ENCODE assay signal across 8 cellular contexts in the genomic region with DNA sequence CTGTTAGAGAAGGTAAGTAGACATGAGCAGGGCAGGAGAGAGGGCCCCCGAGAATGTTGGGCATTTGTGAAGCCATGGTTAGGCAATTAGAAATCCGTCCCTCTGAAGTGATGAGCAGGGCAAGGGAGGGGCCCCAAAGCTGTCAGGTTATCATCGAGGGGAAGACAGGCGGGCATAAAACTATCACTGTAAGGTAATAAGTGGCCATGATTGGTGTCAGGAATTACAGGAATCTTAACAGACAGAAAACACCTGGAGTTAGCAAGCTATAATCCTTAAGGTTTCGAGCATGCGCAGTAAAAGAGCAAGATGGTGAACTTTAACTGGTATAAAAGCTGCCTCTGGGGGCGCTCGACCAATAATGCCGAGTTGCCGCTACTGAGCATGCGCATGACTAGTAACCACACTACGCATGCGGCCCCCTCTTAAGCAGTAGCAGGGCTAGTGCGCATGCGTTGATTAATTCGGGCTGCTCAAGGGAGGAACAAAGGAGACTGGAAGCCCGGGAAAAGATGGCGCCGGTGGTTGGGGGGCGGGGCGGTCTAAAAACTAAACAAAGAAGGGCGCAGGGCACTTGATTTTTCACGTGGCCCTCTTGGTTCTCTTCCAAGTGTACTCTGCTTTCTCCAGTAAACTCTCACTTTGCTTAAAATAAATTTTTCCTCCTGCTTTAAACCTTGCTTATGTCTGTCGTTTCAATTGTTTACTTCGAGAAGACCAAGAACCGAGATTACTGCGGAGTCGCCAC. TPM values are rescaled to one million over a fixed set of nuclear protein-coding genes. Genes with fewer than 3 reads are reported as not detected.
DNase-seq lines count a peak whose midpoint lies in the region; ATAC-seq, FAIRE-seq and TF ChIP-seq lines count a peak whose summit lies in the region.

No MANE protein-coding gene starts in this region.

- H3K9me1 ChIP-seq in keratinocyte (ENCODE audit: control insufficient read depth, extremely low read depth, insufficient read depth, low read length): no peaks in the 10 kb centered on the region

- H3K36me3 ChIP-seq in keratinocyte (ENCODE audit: control insufficient read depth in 2 of 2, extremely low read depth in 1 of 2, insufficient read depth in 2 of 2, low read length in 2 of 2): peaks cover 31 to 36% of the 10 kb centered on the region in 2 experiments

- peak; percentile 96 for DNase-seq in AG09309 (ENCODE audit: low read depth)
- peak; percentile 100 for DNase-seq in NCI-H345 treated with DMSO at 0.1 percent for 48 hours (lab: John Stamatoyannopoulos, UW; ENCODE audit: unreplicated experiment)
- peak; percentile 15 to 80 for DNase-seq in cerebellar nuclear complex (lab: John Stamatoyannopoulos, UW)
- DNase-seq in keratinocyte (ENCODE audit: low read depth, low spot score): peak; percentile 98
- DNase-seq in stimulated activated CD4-positive, alpha-beta T cell treated with anti-CD3 and anti-CD28 coated beads, Interleukin-12 subunit alpha, Interleukin-12 subunit beta, amount 100 ng/mL, for 48 hours (ENCODE audit: low read depth in 2 of 3, low spot score in 1 of 3): peak; percentile 93 to 99 (median 97)

- dilution Hi-C loops in keratinocyte (cut with MboI; ENCODE audit: extremely low pct_ligation_motif_present, low sequenced_read_pairs): no loop called here

- peak; percentile 91 for FAIRE-seq in keratinocyte (lab: Jason Lieb, UNC)

- peak overlapping the region; percentile 85 for H2AFZ ChIP-seq in keratinocyte (ENCODE audit: control insufficient read depth, low read length)

- H3K9me3 ChIP-seq in keratinocyte (ENCODE audit: control insufficient read depth, low read depth, low read length): no peaks in the 10 kb centered on the region

- peak; percentile 79 for TF ChIP-seq CTCF in AG09309 (IDR thresholded peaks at IDR 0.05; ENCODE audit: control insufficient read depth, insufficient read depth, low read depth, low read length, missing control alignments)
- TF ChIP-seq CTCF in keratinocyte (optimal IDR thresholded peaks at IDR 0.05 in 1 of 3, IDR thresholded peaks at IDR 0.05 in 1 of 3, conservative IDR thresholded peaks at IDR 0.05 in 1 of 3; ENCODE audit: extremely low read depth in 1 of 3, insufficient read depth in 2 of 3, low read length in 3 of 3): peak; percentile 89 to 97 (median 89)

- no peaks in the 10 kb centered on the region for H3K27me3 ChIP-seq in keratinocyte (ENCODE audit: control insufficient read depth, extremely low read depth, insufficient read depth, low read length)

- peak overlapping the region; percentile 38 for H3K4me3 ChIP-seq in AG09309 (ENCODE audit: control insufficient read depth, low read depth, low read length)
- H3K4me3 ChIP-seq in keratinocyte (ENCODE audit: control insufficient read depth in 2 of 3, extremely low read depth in 1 of 3, insufficient read depth in 2 of 3, low read depth in 1 of 3, low read length in 3 of 3): peak overlapping the region; percentile 45 to 89 (median 88)

- peaks cover 21% of the 10 kb centered on the region for H3K4me1 ChIP-seq in keratinocyte (ENCODE audit: control insufficient read depth, extremely low read depth, insufficient read depth, low read length)

- H3K79me2 ChIP-seq in keratinocyte (ENCODE audit: control insufficient read depth, insufficient read depth, low read length): peaks cover 77% of the 10 kb centered on the region

- peak overlapping the region; percentile 91 for H3K9ac ChIP-seq in keratinocyte (ENCODE audit: control insufficient read depth, extremely low read depth, insufficient read depth, low read length)

- H3K4me2 ChIP-seq in keratinocyte (ENCODE audit: control insufficient read depth, extremely low read depth, insufficient read depth, low read depth, low read length): peak overlapping the region; percentile 99

- H4K20me1 ChIP-seq in keratinocyte (ENCODE audit: control insufficient read depth, extremely low read depth, insufficient read depth, low read length): no peaks in the 10 kb centered on the region

- ATAC-seq in GM18907 (IDR thresholded peaks at IDR 0.05; ENCODE audit: unreplicated experiment) (peak; percentile 58), HG03196 (IDR thresholded peaks at IDR 0.05; ENCODE audit: unreplicated experiment) (peak; percentile 59)
- peak; percentile 54 to 62 for ATAC-seq in activated CD4-positive, CD25-positive, alpha-beta regulatory T cell treated with anti-CD3 and anti-CD28 coated beads, Interleukin-2, amount 50 U/mL, for 24 hours

- H3K27ac ChIP-seq in keratinocyte (ENCODE audit: control insufficient read depth, insufficient read depth, low read length): peak overlapping the region; percentile 95

RNA-seq across cellular contexts. Expression of a gene that starts 5.5 kb away (rescaled TPM):
- polyA plus RNA-seq in keratinocyte: 316 to 521 TPM (median 377 TPM) in 3 replicates
- polyA plus RNA-seq in keratinocyte (2011; ENCODE audit: low read depth): 206 TPM
- polyA plus RNA-seq in keratinocyte (2011; cell fraction: cytosol; rRNA removed): 120 and 289 TPM in 2 replicates
- polyA plus RNA-seq in keratinocyte (2011; cell fraction: nucleus; rRNA removed): 203 and 222 TPM in 2 replicates
- 108 and 202 TPM in 2 replicates for polyA plus RNA-seq in keratinocyte (2012; ENCODE audit: low replicate concordance)
- 242 to 650 TPM (median 576 TPM) in 3 replicates for polyA minus RNA-seq in keratinocyte
- polyA minus RNA-seq in keratinocyte (2011; cell fraction: cytosol; rRNA and poly(A)+ RNA removed): 121 TPM
- polyA minus RNA-seq in keratinocyte (2011; cell fraction: nucleus; rRNA and poly(A)+ RNA removed): 185 and 263 TPM in 2 replicates

RNA-seq across cellular contexts. Expression of a gene that starts 32.9 kb away (rescaled TPM):
- 0.07 to 0.08 TPM in 2 of 3 replicates, not detected in the other for polyA plus RNA-seq in keratinocyte
- polyA plus RNA-seq in keratinocyte (2011; ENCODE audit: low read depth): not detected
- polyA plus RNA-seq in keratinocyte (2011; cell fraction: cytosol; rRNA removed): 0.06 TPM in 1 of 2 replicates, not detected in the other
- polyA plus RNA-seq in keratinocyte (2011; cell fraction: nucleus; rRNA removed): 0.04 TPM in 1 of 2 replicates, not detected in the other
- polyA plus RNA-seq in keratinocyte (2012; ENCODE audit: low replicate concordance): 0.04 TPM in 1 of 2 replicates, not detected in the other
- polyA minus RNA-seq in keratinocyte: not detected in 3 replicates
- polyA minus RNA-seq in keratinocyte (2011; cell fraction: cytosol; rRNA and poly(A)+ RNA removed): not detected
- not detected in 2 replicates for polyA minus RNA-seq in keratinocyte (2011; cell fraction: nucleus; rRNA and poly(A)+ RNA removed)

RNA-seq across cellular contexts. Expression of a gene that starts 33.0 kb away (rescaled TPM):
- polyA plus RNA-seq in keratinocyte: 7.3 to 12.0 TPM (median 7.8 TPM) in 3 replicates
- polyA plus RNA-seq in keratinocyte (2011; ENCODE audit: low read depth): 1.2 TPM
- 6.9 and 10.2 TPM in 2 replicates for polyA plus RNA-seq in keratinocyte (2011; cell fraction: cytosol; rRNA removed)
- 5.2 and 7.3 TPM in 2 replicates for polyA plus RNA-seq in keratinocyte (2011; cell fraction: nucleus; rRNA removed)
- polyA plus RNA-seq in keratinocyte (2012; ENCODE audit: low replicate concordance): 1.4 and 4.2 TPM in 2 replicates
- 4.6 to 14.6 TPM (median 4.9 TPM) in 3 replicates for polyA minus RNA-seq in keratinocyte
- 4.2 TPM for polyA minus RNA-seq in keratinocyte (2011; cell fraction: cytosol; rRNA and poly(A)+ RNA removed)
- polyA minus RNA-seq in keratinocyte (2011; cell fraction: nucleus; rRNA and poly(A)+ RNA removed): 1.7 and 3.8 TPM in 2 replicates

Comparison
In these comparisons a context has a peak if more than half of its experiments do, and no peak if none do; other contexts are left out.
1. Peak in every context shown above with its lines: DNase-seq, ATAC-seq, H3K4me3 ChIP-seq and H3K27ac ChIP-seq.
2. DNase-seq: peak in every context shown above with its lines; median percentile 100 in NCI-H345 treated with DMSO at 0.1 percent for 48 hours; 98 in keratinocyte; 97 in stimulated activated CD4-positive, alpha-beta T cell treated with anti-CD3 and anti-CD28 coated beads, Interleukin-12 subunit alpha, Interleukin-12 subunit beta, amount 100 ng/mL, for 48 hours; 96 in AG09309; 48 in cerebellar nuclear complex.